In the genomic region with DNA sequence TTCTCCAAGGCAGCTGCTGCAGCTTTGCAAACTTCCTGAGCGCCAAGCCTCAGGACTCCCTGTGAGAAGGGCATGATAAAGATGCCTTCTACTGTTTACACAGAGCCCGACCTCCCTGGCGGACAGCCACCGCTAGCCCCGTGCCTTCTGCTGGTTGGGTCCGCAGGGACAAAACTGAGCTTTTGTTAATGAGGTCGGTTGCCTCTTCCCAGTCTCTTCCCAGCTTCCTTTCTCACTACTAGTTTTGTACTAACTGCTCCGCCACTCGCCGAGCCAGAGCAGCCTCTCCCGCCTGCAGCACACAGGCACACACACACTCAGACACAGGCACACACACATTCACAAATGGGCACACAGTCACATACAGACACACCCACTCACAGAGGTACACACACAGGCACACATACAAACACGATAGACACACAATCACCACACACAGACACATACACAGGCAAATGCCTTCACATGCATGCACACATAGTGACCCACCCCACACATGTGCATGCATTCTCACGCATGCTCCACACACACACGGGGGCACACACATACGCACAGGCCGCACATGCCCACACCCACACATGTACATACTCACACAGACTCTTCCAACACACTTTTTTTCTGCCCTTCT, we compare ENCODE assay signal across 8 cellular contexts. TPM values are rescaled to one million over a fixed set of nuclear protein-coding genes. Genes with fewer than 3 reads are reported as not detected.
DNase-seq lines count a peak whose midpoint lies in the region; ATAC-seq lines count a peak whose summit lies in the region.

Gene FREM1, minus strand, starts transcription at position 251 of the 628 bp plus-strand sequence. CDS start 41,451 bp downstream, outside the sequence.

- peak within 1 kb of the TSS; percentile 24 for H3K4me3 ChIP-seq in NT2/D1 (ENCODE audit: insufficient read length, low read depth)

- H3K9ac ChIP-seq in NT2/D1 (ENCODE audit: insufficient read length, low read depth) = peak within 1 kb of the TSS; percentile 59

- DNase-seq in EH (ENCODE audit: low read depth) = peak; percentile 10
- DNase-seq in NT2/D1 (ENCODE audit: low read depth, low spot score) = peak; percentile 46
- peak; percentile 71 for DNase-seq in Right ventricle myocardium superior
- peak; percentile 20 for DNase-seq in pons (ENCODE audit: low spot score)
- no peak for DNase-seq in OCI-M2 (lab: John Stamatoyannopoulos, UW; ENCODE audit: unreplicated experiment)
- DNase-seq in stimulated activated CD4-positive, alpha-beta T cell treated with anti-CD3 and anti-CD28 coated beads, Interleukin-4, amount 100 ng/mL, for 4 hours = no peak

- H3K9me3 ChIP-seq in NT2/D1 (ENCODE audit: insufficient read depth, low read length) = no peaks in the 10 kb centered on the region

- no peaks in the 10 kb centered on the region for H3K36me3 ChIP-seq in NT2/D1 (ENCODE audit: insufficient read depth, insufficient read length, low read length)

- peaks cover 7% of the 10 kb centered on the region for H3K4me1 ChIP-seq in NT2/D1 (ENCODE audit: insufficient read depth, insufficient read length)

- no peaks in the 10 kb centered on the region for H3K27me3 ChIP-seq in NT2/D1 (ENCODE audit: insufficient read depth, insufficient read length)

- ATAC-seq in Right ventricle myocardium superior (ENCODE audit: poor library complexity) (peak; percentile 52), HG02852 (IDR thresholded peaks at IDR 0.05; ENCODE audit: unreplicated experiment) (no peak), GM21515 (IDR thresholded peaks at IDR 0.05; ENCODE audit: unreplicated experiment) (no peak)

- intact Hi-C loops in Right ventricle myocardium superior (cut with DNase I) = no loop called here

RNA-seq across cellular contexts. Expression of gene FREM1, which starts in this region (rescaled TPM):
- total RNA-seq in Right ventricle myocardium superior = 2.0 TPM

Comparison
In these comparisons a context has a peak if more than half of its experiments do, and no peak if none do; other contexts are left out.
1. DNase-seq: peak in EH (single experiment), NT2/D1 (single experiment), Right ventricle myocardium superior (single experiment) and pons (single experiment); none in OCI-M2 (single experiment) and stimulated activated CD4-positive, alpha-beta T cell treated with anti-CD3 and anti-CD28 coated beads, Interleukin-4, amount 100 ng/mL, for 4 hours (0 of 2).